ENCODE assay signal across 28 cellular contexts in the genomic region with DNA sequence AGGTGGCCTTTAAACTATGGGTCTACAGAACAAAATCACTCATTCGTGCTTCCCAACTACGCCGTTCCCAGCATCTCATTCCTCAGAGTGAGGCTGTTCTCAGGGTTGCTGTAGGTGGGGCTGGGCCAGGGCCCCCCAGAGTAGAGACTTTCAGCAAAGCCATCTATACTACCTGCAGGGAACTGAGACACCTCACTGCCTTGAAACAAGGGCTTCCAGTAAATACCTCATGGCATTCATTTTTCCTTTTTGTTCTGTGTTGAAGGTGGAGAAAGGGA.
"Had no signal": no experiment of that assay in that cellular context is flagged by ENCODE, and none has a peak within 500 bp of the region (broad histone marks: within the 10 kb centered on the region; RNA-seq: fewer than 3 reads in every experiment).

No MANE protein-coding gene starts in this region.

- H3K9ac ChIP-seq: neural progenitor cell, parathyroid adenoma had no signal

- H3K4me2 ChIP-seq: neural progenitor cell had no signal

- H3K36me3 Mint-ChIP-seq: natural killer cell, neural progenitor cell, type B pancreatic cell had no signal

- H2AFZ ChIP-seq: neural progenitor cell, parathyroid adenoma had no signal

- H3K4me1 ChIP-seq: parathyroid adenoma, psoas muscle had no signal

- H3K36me3 ChIP-seq: neural progenitor cell, neutrophil, ovary, right lobe of liver, sigmoid colon, suprapubic skin, tibial artery, transverse colon, vagina had no signal

- H3K27ac Mint-ChIP-seq: natural killer cell; progenitor cell of endocrine pancreas; stimulated activated naive B cell treated with anti-CD40 and anti-IgM and Interleukin-4, amounts not matched to agents 10 μg/mL and 1 μg/mL and 100 μg/mL, for 72 hours; stimulated activated naive CD8-positive, alpha-beta T cell treated with anti-CD3 and anti-CD28 coated beads, Interleukin-15, Interleukin-2, amounts not matched to agents 100 ng/mL and 50 ng/mL, for 24 hours; type B pancreatic cell had no signal

- DNase-seq: naive thymus-derived CD4-positive, alpha-beta T cell; natural killer cell; nucleus accumbens; ovary; right cardiac atrium; right lobe of liver; sigmoid colon; small intestine; stimulated activated CD4-positive, alpha-beta T cell treated with anti-CD3 and anti-CD28 coated beads, Interleukin-12 subunit alpha, Interleukin-12 subunit beta, amount 100 ng/mL, for 4 hours; stimulated activated CD4-positive, alpha-beta T cell treated with anti-CD3 and anti-CD28 coated beads, Interleukin-1b, Interleukin-23, amount 100 ng/mL, for 48 hours; stimulated activated CD4-positive, alpha-beta T cell treated with anti-CD3 and anti-CD28 coated beads, Interleukin-4, amount 100 ng/mL, for 1 hour; stimulated activated CD4-positive, alpha-beta T cell treated with anti-CD3 and anti-CD28 coated beads, Interleukin-4, amount 100 ng/mL, for 4 hours; stimulated activated CD8-positive, alpha-beta memory T cell treated with anti-CD3 and anti-CD28 coated beads, Interleukin-4, amount 100 ng/mL, for 48 hours; stimulated activated naive B cell treated with anti-CD40 and anti-IgM and Interleukin-4, amounts not matched to agents 10 μg/mL and 1 μg/mL and 100 μg/mL, for 72 hours; stimulated activated naive CD4-positive, alpha-beta T cell treated with Interleukin-2 at 50 U/mL for 16 hours; substantia nigra; tibial artery; transverse colon had no signal

- H3K4me3 ChIP-seq: neural progenitor cell, ovary, psoas muscle, right lobe of liver, sigmoid colon, suprapubic skin, testis, tibial artery, transverse colon, vagina had no signal

- H3K27me3 ChIP-seq: ovary, testis, vagina had no signal

- H3K9me3 ChIP-seq: neutrophil, ovary, psoas muscle, right lobe of liver, sigmoid colon, suprapubic skin, testis, tibial artery, transverse colon, vagina had no signal

- ATAC-seq: naive thymus-derived CD4-positive, alpha-beta T cell; natural killer cell; psoas muscle; right cardiac atrium; right lobe of liver; stimulated activated naive B cell treated with anti-CD40 and anti-IgM and Interleukin-4, amounts not matched to agents 10 μg/mL and 1 μg/mL and 100 μg/mL, for 72 hours had no signal

- H3K27ac ChIP-seq: neural progenitor cell, neutrophil, ovary, parathyroid adenoma, psoas muscle, right lobe of liver, sigmoid colon, suprapubic skin, tibial artery, transverse colon, vagina had no signal

- H3K4me3 Mint-ChIP-seq: natural killer cell; stimulated activated naive B cell treated with anti-CD40 and anti-IgM and Interleukin-4, amounts not matched to agents 10 μg/mL and 1 μg/mL and 100 μg/mL, for 72 hours; stimulated activated naive CD8-positive, alpha-beta T cell treated with anti-CD3 and anti-CD28 coated beads, Interleukin-15, Interleukin-2, amounts not matched to agents 100 ng/mL and 50 ng/mL, for 24 hours; type B pancreatic cell had no signal
